32 cellular contexts compared by ENCODE assay signal in the genomic region with DNA sequence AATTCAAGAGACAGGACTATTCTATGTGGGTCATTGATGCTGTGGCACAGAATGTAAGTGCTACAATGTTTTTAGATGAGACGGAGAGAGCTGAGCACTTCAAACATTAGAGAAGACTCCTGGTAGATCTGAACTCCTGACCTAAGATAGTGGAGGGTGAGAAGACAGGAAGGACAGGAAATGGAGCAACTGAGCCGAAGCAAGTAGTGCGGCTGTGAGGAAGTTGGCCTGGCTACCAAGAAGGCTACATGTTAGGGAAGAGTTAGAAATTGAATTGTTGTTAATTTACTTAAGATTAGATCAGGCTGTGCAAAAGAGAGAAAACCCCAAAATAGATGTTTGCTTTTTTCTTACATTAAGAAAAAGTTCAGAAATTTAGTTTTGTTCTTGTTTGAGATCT. TPM values are rescaled to one million over a fixed set of nuclear protein-coding genes. Genes with fewer than 3 reads are reported as not detected.
"Had no signal": no experiment of that assay in that cellular context is flagged by ENCODE, and none has a peak within 500 bp of the region (broad histone marks: within the 10 kb centered on the region; RNA-seq: fewer than 3 reads in every experiment).

No MANE protein-coding gene starts in this region.

- H3K9me3 ChIP-seq: ascending aorta, body of pancreas, SJCRH30, SK-N-SH had no signal

- H3K27me3 ChIP-seq: ascending aorta, body of pancreas, SJCRH30 had no signal

- H3K4me1 ChIP-seq: ascending aorta, body of pancreas, SJCRH30 had no signal

- ATAC-seq: activated CD8-positive, alpha-beta memory T cell treated with anti-CD3 and anti-CD28 coated beads, Interleukin-2, amount 10 ng/mL, durations not matched to agents 7 days and 5 days; activated naive CD4-positive, alpha-beta T cell treated with anti-CD3 and anti-CD28 coated beads, Interleukin-2, amount 50 U/mL, for 72 hours; activated naive CD8-positive, alpha-beta T cell treated with anti-CD3 and anti-CD28 coated beads, Interleukin-2, amount 50 U/mL, for 24 hours; body of pancreas; K562; Panc1; T-helper 17 cell had no signal

- H3K27ac ChIP-seq: ascending aorta, body of pancreas, RWPE1, SJCRH30 had no signal

- DNase-seq: activated B cell treated with CpG ODN at 0.5 μM for 24 hours; activated CD4-positive, alpha-beta T cell treated with anti-CD3 and anti-CD28 coated beads for 1 hour; activated CD4-positive, alpha-beta T cell treated with anti-CD3 and anti-CD28 coated beads, Interleukin-2, amount 10 ng/mL, durations not matched to agents 24 days and 14 days; activated CD4-positive, alpha-beta T cell treated with anti-CD3 and anti-CD28 coated beads, Interleukin-2, amount 50 U/mL, for 48 hours; activated CD8-positive, alpha-beta memory T cell treated with anti-CD3 and anti-CD28 coated beads, Interleukin-2, amount 10 ng/mL, durations not matched to agents 7 days and 5 days; activated effector memory CD4-positive, alpha-beta T cell treated with anti-CD3 and anti-CD28 coated beads, Interleukin-2, amount 50 U/mL, for 16 hours; activated naive CD4-positive, alpha-beta T cell treated with Interleukin-2 at 50 U/mL for 16 hours; activated naive CD8-positive, alpha-beta T cell treated with anti-CD3 and anti-CD28 coated beads, Interleukin-2, amount 50 U/mL, for 24 hours; activated T-cell treated with anti-CD3 and anti-CD28 coated beads, Interleukin-2, amount 50 U/mL, for 24 hours; amniotic stem cell; body of pancreas; central memory CD4-positive, alpha-beta T cell; NCI-H1105; NCI-H1436; NCI-H1694 treated with DMSO at 0.1 percent for 48 hours; NCI-H2029 treated with DMSO at 0.1 percent for 48 hours; NCI-H510A treated with DMSO at 0.1 percent for 48 hours; NCI-H69; NK-92 treated with Interleukin-12 subunit alpha and Interleukin-12 subunit beta, amount 100 ng/mL, for 24 hours; OCI-M1; Right ventricle myocardium superior; SJCRH30; SK-N-SH; T-helper 17 cell; T-helper 9 cell had no signal

- H3K4me3 ChIP-seq: ascending aorta, body of pancreas, K562, SJCRH30 had no signal

- H3K36me3 ChIP-seq: ascending aorta, SJCRH30 had no signal

RNA-seq across cellular contexts. Expression of a gene that starts 14.4 kb away (rescaled TPM):
- total RNA-seq: activated B cell treated with CpG ODN at 0.5 μM for 24 hours; activated CD4-positive, alpha-beta T cell treated with anti-CD3 and anti-CD28 coated beads, Interleukin-2, amount 10 ng/mL, durations not matched to agents 24 days and 14 days; activated CD8-positive, alpha-beta memory T cell treated with anti-CD3 and anti-CD28 coated beads, Interleukin-2, amount 10 ng/mL, durations not matched to agents 7 days and 5 days; activated naive CD4-positive, alpha-beta T cell treated with anti-CD3 and anti-CD28 coated beads, Interleukin-2, amount 50 U/mL, for 72 hours; ascending aorta; chondrocyte; K562; M059J; T-helper 17 cell had no signal
